In the genomic region with DNA sequence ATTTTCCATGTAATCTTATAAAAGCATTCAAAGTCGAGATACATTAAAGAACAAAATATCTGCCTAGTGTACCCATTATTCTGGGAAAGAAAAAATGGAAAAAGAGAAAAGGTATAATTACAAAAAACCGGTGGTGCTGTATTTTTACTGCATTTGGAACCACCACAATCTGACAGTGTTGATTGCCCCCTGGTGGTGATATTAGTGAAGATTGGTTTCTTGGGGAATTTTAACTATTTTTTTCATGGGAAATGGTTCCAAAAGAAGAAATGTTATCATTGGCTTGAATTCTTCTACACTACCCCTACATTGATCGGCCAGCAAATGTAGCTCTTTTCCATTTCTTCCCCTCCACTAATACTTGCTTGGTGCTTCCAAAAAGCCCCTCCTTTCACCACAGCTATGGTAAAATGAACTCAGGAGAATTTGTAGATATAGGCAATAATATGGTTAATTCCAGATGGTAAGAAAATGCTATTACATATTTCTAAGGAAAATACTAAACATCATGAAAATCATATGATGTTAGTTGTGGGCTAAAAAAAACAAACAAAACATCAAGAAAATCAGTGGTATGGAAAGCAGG, we compare ENCODE assay signal across 9 cellular contexts. TPM values are rescaled to one million over a fixed set of nuclear protein-coding genes. Genes with fewer than 3 reads are reported as not detected.
DNase-seq lines count a peak whose midpoint lies in the region; ATAC-seq, FAIRE-seq and TF ChIP-seq lines count a peak whose summit lies in the region.
"Had no signal": no experiment of that assay in that cellular context is flagged by ENCODE, and none has a peak within 500 bp of the region (broad histone marks: within the 10 kb centered on the region; RNA-seq: fewer than 3 reads in every experiment).

No MANE protein-coding gene starts in this region.

- H3K27me3 ChIP-seq in MM.1S (replicated peaks; ENCODE audit: insufficient read depth, low read length), result no peaks in the 10 kb centered on the region

- H4K20me1 ChIP-seq in MM.1S (ENCODE audit: insufficient read depth, low read length), result no peaks in the 10 kb centered on the region

- H3K9me3 Mint-ChIP-seq in natural killer cell, result no peaks in the 10 kb centered on the region
- no peaks in the 10 kb centered on the region for H3K9me3 Mint-ChIP-seq in natural killer cell treated with Interleukin-12 subunit alpha and Interleukin-12 subunit beta and Interleukin-15 and Interleukin-18, amount 100 ng/mL, for 72 hours
- no peaks in the 10 kb centered on the region for H3K9me3 Mint-ChIP-seq in activated naive CD8-positive, alpha-beta T cell treated with anti-CD3 and anti-CD28 coated beads, Interleukin-2, amount 50 U/mL, for 24 hours

- no peak for DNase-seq in natural killer cell
- no peak for DNase-seq in natural killer cell treated with Interleukin-12 subunit alpha and Interleukin-12 subunit beta and Interleukin-15 and Interleukin-18, amount 100 ng/mL, for 72 hours (ENCODE audit: low spot score)
- peak; percentile 53 for DNase-seq in MM.1S
- peak; percentile 45 for DNase-seq in amniotic epithelial cell (ENCODE audit: low read depth)
- peak; percentile 35 for DNase-seq in urothelium cell line (ENCODE audit: low spot score)
- no peak for DNase-seq in activated naive CD8-positive, alpha-beta T cell treated with anti-CD3 and anti-CD28 coated beads, Interleukin-2, amount 50 U/mL, for 24 hours
- no peak for DNase-seq in NCI-H446 treated with DMSO at 0.1 percent for 48 hours (lab: John Stamatoyannopoulos, UW)

- H3K4me1 ChIP-seq in MM.1S (ENCODE audit: low read length), result no peaks in the 10 kb centered on the region

- H2AFZ ChIP-seq in MM.1S (ENCODE audit: low read length), result no peak overlapping the region

- H3K9ac ChIP-seq in MM.1S (ENCODE audit: low read length), result no peak overlapping the region

- H3K4me3 ChIP-seq in MM.1S (ENCODE audit: low read length), result no peak overlapping the region

- no peaks in the 10 kb centered on the region for H3K4me1 Mint-ChIP-seq in natural killer cell
- no peaks in the 10 kb centered on the region for H3K4me1 Mint-ChIP-seq in natural killer cell treated with Interleukin-12 subunit alpha and Interleukin-12 subunit beta and Interleukin-15 and Interleukin-18, amount 100 ng/mL, for 72 hours (ENCODE audit: low read depth in 2 of 2)
- H3K4me1 Mint-ChIP-seq in activated naive CD8-positive, alpha-beta T cell treated with anti-CD3 and anti-CD28 coated beads, Interleukin-2, amount 50 U/mL, for 24 hours, result no peaks in the 10 kb centered on the region

- H3F3A ChIP-seq in MM.1S (ENCODE audit: insufficient read depth, low read length), result no peaks in the 10 kb centered on the region

- no peak overlapping the region for H3K27ac ChIP-seq in MM.1S (ENCODE audit: low read length)
- H3K27ac ChIP-seq: epithelial cell of prostate had no signal

- H3K9me2 ChIP-seq in MM.1S (replicated peaks; ENCODE audit: insufficient read depth, low read length), result no peaks in the 10 kb centered on the region

- H3K4me2 ChIP-seq in MM.1S (ENCODE audit: low read depth, low read length), result no peak overlapping the region

- intact Hi-C loops in natural killer cell (cut with micrococcal nuclease), result loop anchor here (5.0 kb wide), 1 partner anchor 1747 kb away; no protein-coding TSS in a partner anchor

- H3K27me3 Mint-ChIP-seq in natural killer cell (ENCODE audit: low read depth in 2 of 2), result peaks cover 6 to 25% of the 10 kb centered on the region in 2 donors
- peaks cover 13 to 22% of the 10 kb centered on the region in 2 donors for H3K27me3 Mint-ChIP-seq in natural killer cell treated with Interleukin-12 subunit alpha and Interleukin-12 subunit beta and Interleukin-15 and Interleukin-18, amount 100 ng/mL, for 72 hours
- H3K27me3 Mint-ChIP-seq in activated naive CD8-positive, alpha-beta T cell treated with anti-CD3 and anti-CD28 coated beads, Interleukin-2, amount 50 U/mL, for 24 hours, result peaks cover 9% of the 10 kb centered on the region

- TF ChIP-seq CTCF in natural killer cell (IDR thresholded peaks at IDR 0.05) (peak; percentile 72), MM.1S (IDR thresholded peaks at IDR 0.05; ENCODE audit: low read length) (peak; percentile 72)

- H3K79me2 ChIP-seq in MM.1S (ENCODE audit: low read length), result no peaks in the 10 kb centered on the region

- no peaks in the 10 kb centered on the region for H3K9me3 ChIP-seq in MM.1S (replicated peaks; ENCODE audit: insufficient read depth, low read length)

- no peaks in the 10 kb centered on the region for H3K36me3 ChIP-seq in MM.1S (replicated peaks; ENCODE audit: insufficient read depth, low read length)

- FAIRE-seq in islet of Langerhans (lab: Jason Lieb, UNC) (peak; percentile 98), urothelium cell line (lab: Jason Lieb, UNC) (no peak)

- H3K36me3 Mint-ChIP-seq in natural killer cell, result no peaks in the 10 kb centered on the region
- H3K36me3 Mint-ChIP-seq in natural killer cell treated with Interleukin-12 subunit alpha and Interleukin-12 subunit beta and Interleukin-15 and Interleukin-18, amount 100 ng/mL, for 72 hours, result no peaks in the 10 kb centered on the region
- H3K36me3 Mint-ChIP-seq in activated naive CD8-positive, alpha-beta T cell treated with anti-CD3 and anti-CD28 coated beads, Interleukin-2, amount 50 U/mL, for 24 hours (ENCODE audit: low read depth), result no peaks in the 10 kb centered on the region

- ATAC-seq in natural killer cell, result peak in 1 of 3 donors; percentile 29
- ATAC-seq in natural killer cell treated with Interleukin-12 subunit alpha and Interleukin-12 subunit beta and Interleukin-15 and Interleukin-18, amount 100 ng/mL, for 72 hours, result no peak
- no peak for ATAC-seq in activated naive CD8-positive, alpha-beta T cell treated with anti-CD3 and anti-CD28 coated beads, Interleukin-2, amount 50 U/mL, for 24 hours

- H3K4me3 Mint-ChIP-seq in natural killer cell, result no peak overlapping the region
- H3K4me3 Mint-ChIP-seq in natural killer cell treated with Interleukin-12 subunit alpha and Interleukin-12 subunit beta and Interleukin-15 and Interleukin-18, amount 100 ng/mL, for 72 hours, result no peak overlapping the region
- H3K4me3 Mint-ChIP-seq in activated naive CD8-positive, alpha-beta T cell treated with anti-CD3 and anti-CD28 coated beads, Interleukin-2, amount 50 U/mL, for 24 hours, result no peak overlapping the region

- no peak overlapping the region for H3K27ac Mint-ChIP-seq in natural killer cell
- H3K27ac Mint-ChIP-seq in natural killer cell treated with Interleukin-12 subunit alpha and Interleukin-12 subunit beta and Interleukin-15 and Interleukin-18, amount 100 ng/mL, for 72 hours, result no peak overlapping the region
- H3K27ac Mint-ChIP-seq in activated naive CD8-positive, alpha-beta T cell treated with anti-CD3 and anti-CD28 coated beads, Interleukin-2, amount 50 U/mL, for 24 hours, result no peak overlapping the region

RNA-seq across cellular contexts. Expression of a gene that starts 50.0 kb away (rescaled TPM):
- total RNA-seq in natural killer cell, result 10 to 100 TPM in 1 of 3 donors, 1 to 10 TPM in 2; 9.6 to 10.3 (median 9.7) TPM
- 10 to 100 TPM; 12.7 to 16.6 TPM for total RNA-seq in natural killer cell treated with Interleukin-12 subunit alpha and Interleukin-12 subunit beta and Interleukin-15 and Interleukin-18, amount 100 ng/mL, for 72 hours

Comparison
In these comparisons a context has a peak if more than half of its experiments do, and no peak if none do; other contexts are left out.
1. DNase-seq: peak in MM.1S (single experiment), amniotic epithelial cell (single experiment) and urothelium cell line (single experiment); none in natural killer cell (single experiment), natural killer cell treated with Interleukin-12 subunit alpha and Interleukin-12 subunit beta and Interleukin-15 and Interleukin-18, amount 100 ng/mL, for 72 hours (single experiment), activated naive CD8-positive, alpha-beta T cell treated with anti-CD3 and anti-CD28 coated beads, Interleukin-2, amount 50 U/mL, for 24 hours (single experiment) and NCI-H446 treated with DMSO at 0.1 percent for 48 hours (single experiment).